8 cellular contexts compared by ENCODE assay signal in genomic region chr7:92621026-92621540, GRCh38. TPM values are rescaled to one million over a fixed set of nuclear protein-coding genes. Genes with fewer than 3 reads are reported as not detected.
A peak's percentile ranks its signal among the peaks of the same experiment; 100 is the strongest.
DNase-seq lines count a peak whose midpoint lies in the region; ATAC-seq and TF ChIP-seq lines count a peak whose summit lies in the region.

No MANE protein-coding gene starts in this region.

- no peak overlapping the region for H3K4me3 ChIP-seq in OCI-LY7 (ENCODE audit: low read depth, low read length, poor library complexity, severe bottlenecking)
- no peak overlapping the region for H3K4me3 ChIP-seq in epithelial cell of proximal tubule (ENCODE audit: low read depth, low read length)

- peak; percentile 39 for ATAC-seq in GM19467 (IDR thresholded peaks at IDR 0.05; ENCODE audit: unreplicated experiment)
- peak; percentile 94 to 96 for ATAC-seq in naive thymus-derived CD8-positive, alpha-beta T cell
- peak; percentile 87 for ATAC-seq in stimulated activated naive CD8-positive, alpha-beta T cell treated with anti-CD3 and anti-CD28 coated beads, Interleukin-15, Interleukin-2, amounts not matched to agents 100 U/mL and 50 U/mL, for 24 hours

- peaks cover 8 to 33% (median 25%) of the 10 kb centered on the region in 4 donors for H3K4me1 Mint-ChIP-seq in naive thymus-derived CD8-positive, alpha-beta T cell

- no peaks in the 10 kb centered on the region for H3K27me3 Mint-ChIP-seq in naive thymus-derived CD8-positive, alpha-beta T cell

- peaks cover 18% of the 10 kb centered on the region for H3K36me3 ChIP-seq in OCI-LY7 (ENCODE audit: insufficient read depth, low read length)

- no peak overlapping the region for H3K27ac ChIP-seq in OCI-LY7 (ENCODE audit: low read depth, low read length, poor library complexity, severe bottlenecking)

- POLR2A ChIA-PET in OCI-LY7 (lab: Charles Lee), result interaction anchor here (0.5 to 2.8 kb wide), 5 partner anchors 9 to 1766 kb away, joined by 3 to 17 read pairs (median 4); no protein-coding TSS in a partner anchor
- POLR2A ChIA-PET in naive thymus-derived CD8-positive, alpha-beta T cell (lab: Charles Lee), result interaction anchor here (0.6 to 1.3 kb wide), 4 partner anchors 21 to 216 kb away, joined by 3 read pairs; partner anchors contain the start of gene CDK6

- H3K4me2 ChIP-seq in OCI-LY7 (ENCODE audit: low read length), result peak overlapping the region; percentile 37

- peak; percentile 91 for TF ChIP-seq CTCF in OCI-LY7 (conservative IDR thresholded peaks at IDR 0.05; ENCODE audit: low read length)
- TF ChIP-seq CTCF in epithelial cell of proximal tubule (conservative IDR thresholded peaks at IDR 0.05; ENCODE audit: low read depth, low read length), result peak; percentile 82

- H2AFZ ChIP-seq in OCI-LY7 (ENCODE audit: low read length), result 0 out of 2 replicates have a peak overlapping the region, but pooled peaks have one; percentile 38

- H3K9me3 Mint-ChIP-seq in naive thymus-derived CD8-positive, alpha-beta T cell, result no peaks in the 10 kb centered on the region

- BruUV-seq in OCI-LY7 (replicated peaks; lab: Mats Ljungman, UMichigan), result no TSS peak

- H3K9me3 ChIP-seq in OCI-LY7 (ENCODE audit: low read length), result no peaks in the 10 kb centered on the region

- H3K79me2 ChIP-seq in OCI-LY7 (ENCODE audit: insufficient read depth, low read depth, low read length), result no peaks in the 10 kb centered on the region

- intact Hi-C loops in OCI-LY7 (cut with micrococcal nuclease; ENCODE audit: unreplicated experiment), result loop anchor here (1.0 to 5.0 kb wide), 4 partner anchors 71 to 434 kb away; no protein-coding TSS in a partner anchor

- peak overlapping the region in 9 of 10 donors; percentile 10 to 90 (median 60) for H3K27ac Mint-ChIP-seq in naive thymus-derived CD8-positive, alpha-beta T cell

- H3K4me1 ChIP-seq in OCI-LY7 (ENCODE audit: insufficient read depth, low read length, poor library complexity, severe bottlenecking), result peaks cover 21% of the 10 kb centered on the region

- H3K4me3 Mint-ChIP-seq in naive thymus-derived CD8-positive, alpha-beta T cell, result peak overlapping the region in 7 of 10 donors; percentile 5 to 62 (median 40)

- no peaks in the 10 kb centered on the region for H4K20me1 ChIP-seq in OCI-LY7 (ENCODE audit: insufficient read depth, low read length)

- H3K9me2 ChIP-seq in OCI-LY7 (ENCODE audit: insufficient read depth, low read length), result no peaks in the 10 kb centered on the region

- peaks cover 0 to 23% (median 7%) of the 10 kb centered on the region in 3 donors for H3K36me3 Mint-ChIP-seq in naive thymus-derived CD8-positive, alpha-beta T cell

- CTCF ChIA-PET in OCI-LY7 (lab: Charles Lee; ENCODE audit: unreplicated experiment), result no interaction called here

- DNase-seq in COLO668 (lab: John Stamatoyannopoulos, UW; ENCODE audit: unreplicated experiment) (peak; percentile 60), HS-5 (ENCODE audit: low read depth) (peak; percentile 58), OCI-LY7 (ENCODE audit: low spot score) (peak; percentile 82), activated T-cell treated with anti-CD3 and anti-CD28 coated beads for 1 hour (ENCODE audit: low read depth) (peak; percentile 61), epithelial cell of proximal tubule (ENCODE audit: low read depth) (peak; percentile 60)
- DNase-seq in naive thymus-derived CD8-positive, alpha-beta T cell, result peak; percentile 42 to 87 (median 72)
- DNase-seq in stimulated activated naive CD8-positive, alpha-beta T cell treated with anti-CD3 and anti-CD28 coated beads, Interleukin-15, Interleukin-2, amounts not matched to agents 100 U/mL and 50 U/mL, for 24 hours, result peak; percentile 80

RNA-seq across cellular contexts. Expression of gene FAM133B, which starts 30.9 kb away (rescaled TPM):
- 27.5 and 30.5 TPM in 2 replicates for total RNA-seq in OCI-LY7 (2014; rRNA removed; shearing (Covaris generic))
- total RNA-seq in OCI-LY7 (2022), result 39.3 and 46.8 TPM in 2 replicates
- total RNA-seq in epithelial cell of proximal tubule, result 14.3 and 20.2 TPM in 2 replicates
- 10 to 100 TPM; 54.1 to 55.3 TPM for total RNA-seq in naive thymus-derived CD8-positive, alpha-beta T cell
- 10 to 100 TPM; 17.6 to 28.2 (median 26.3) TPM for polyA plus RNA-seq in naive thymus-derived CD8-positive, alpha-beta T cell

Comparison
In these comparisons a context has a peak if more than half of its experiments do, and no peak if none do; other contexts are left out.
1. ATAC-seq: peak in every context shown above with its lines; median percentile 95 in naive thymus-derived CD8-positive, alpha-beta T cell; 87 in stimulated activated naive CD8-positive, alpha-beta T cell treated with anti-CD3 and anti-CD28 coated beads, Interleukin-15, Interleukin-2, amounts not matched to agents 100 U/mL and 50 U/mL, for 24 hours; 39 in GM19467.